In genomic region chr3:150546226-150547044, GRCh38 we compare ENCODE assay signal across 1 cellular context.
A peak's percentile ranks its signal among the peaks of the same experiment; 100 is the strongest.
TF ChIP-seq lines count a peak whose summit lies in the region.

Gene EIF2A, plus strand, starts transcription at chr3:150546787. Its CDS starts 16 bp downstream, at chr3:150546803.
Gene SERP1, minus strand, starts transcription at chr3:150546496. Its CDS starts 361 bp downstream, at chr3:150546135.

TF ChIP-seq in K562, 482 proteins besides CTCF, POLR2A, EP300 and RAD21 (continued from another document and continues in another):
- TF ChIP-seq, protein P1, sequence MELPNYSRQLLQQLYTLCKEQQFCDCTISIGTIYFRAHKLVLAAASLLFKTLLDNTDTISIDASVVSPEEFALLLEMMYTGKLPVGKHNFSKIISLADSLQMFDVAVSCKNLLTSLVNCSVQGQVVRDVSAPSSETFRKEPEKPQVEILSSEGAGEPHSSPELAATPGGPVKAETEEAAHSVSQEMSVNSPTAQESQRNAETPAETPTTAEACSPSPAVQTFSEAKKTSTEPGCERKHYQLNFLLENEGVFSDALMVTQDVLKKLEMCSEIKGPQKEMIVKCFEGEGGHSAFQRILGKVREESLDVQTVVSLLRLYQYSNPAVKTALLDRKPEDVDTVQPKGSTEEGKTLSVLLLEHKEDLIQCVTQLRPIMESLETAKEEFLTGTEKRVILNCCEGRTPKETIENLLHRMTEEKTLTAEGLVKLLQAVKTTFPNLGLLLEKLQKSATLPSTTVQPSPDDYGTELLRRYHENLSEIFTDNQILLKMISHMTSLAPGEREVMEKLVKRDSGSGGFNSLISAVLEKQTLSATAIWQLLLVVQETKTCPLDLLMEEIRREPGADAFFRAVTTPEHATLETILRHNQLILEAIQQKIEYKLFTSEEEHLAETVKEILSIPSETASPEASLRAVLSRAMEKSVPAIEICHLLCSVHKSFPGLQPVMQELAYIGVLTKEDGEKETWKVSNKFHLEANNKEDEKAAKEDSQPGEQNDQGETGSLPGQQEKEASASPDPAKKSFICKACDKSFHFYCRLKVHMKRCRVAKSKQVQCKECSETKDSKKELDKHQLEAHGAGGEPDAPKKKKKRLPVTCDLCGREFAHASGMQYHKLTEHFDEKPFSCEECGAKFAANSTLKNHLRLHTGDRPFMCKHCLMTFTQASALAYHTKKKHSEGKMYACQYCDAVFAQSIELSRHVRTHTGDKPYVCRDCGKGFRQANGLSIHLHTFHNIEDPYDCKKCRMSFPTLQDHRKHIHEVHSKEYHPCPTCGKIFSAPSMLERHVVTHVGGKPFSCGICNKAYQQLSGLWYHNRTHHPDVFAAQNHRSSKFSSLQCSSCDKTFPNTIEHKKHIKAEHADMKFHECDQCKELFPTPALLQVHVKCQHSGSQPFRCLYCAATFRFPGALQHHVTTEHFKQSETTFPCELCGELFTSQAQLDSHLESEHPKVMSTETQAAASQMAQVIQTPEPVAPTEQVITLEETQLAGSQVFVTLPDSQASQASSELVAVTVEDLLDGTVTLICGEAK (IDR thresholded peaks at IDR 0.05), result peak; percentile 99
- TF ChIP-seq, protein P1 (CRISPR knock-in tag; IDR thresholded peaks at IDR 0.05), result no peak
- TF ChIP-seq, protein P2, sequence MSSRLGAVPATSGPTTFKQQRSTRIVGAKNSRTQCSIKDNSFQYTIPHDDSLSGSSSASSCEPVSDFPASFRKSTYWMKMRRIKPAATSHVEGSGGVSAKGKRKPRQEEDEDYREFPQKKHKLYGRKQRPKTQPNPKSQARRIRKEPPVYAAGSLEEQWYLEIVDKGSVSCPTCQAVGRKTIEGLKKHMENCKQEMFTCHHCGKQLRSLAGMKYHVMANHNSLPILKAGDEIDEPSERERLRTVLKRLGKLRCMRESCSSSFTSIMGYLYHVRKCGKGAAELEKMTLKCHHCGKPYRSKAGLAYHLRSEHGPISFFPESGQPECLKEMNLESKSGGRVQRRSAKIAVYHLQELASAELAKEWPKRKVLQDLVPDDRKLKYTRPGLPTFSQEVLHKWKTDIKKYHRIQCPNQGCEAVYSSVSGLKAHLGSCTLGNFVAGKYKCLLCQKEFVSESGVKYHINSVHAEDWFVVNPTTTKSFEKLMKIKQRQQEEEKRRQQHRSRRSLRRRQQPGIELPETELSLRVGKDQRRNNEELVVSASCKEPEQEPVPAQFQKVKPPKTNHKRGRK (tag; IDR thresholded peaks at IDR 0.05), result no peak
- TF ChIP-seq MCM7 (IDR thresholded peaks at IDR 0.05) (no peak), POLR2G (IDR thresholded peaks at IDR 0.05; ENCODE audit: low read depth, low read length) (peak; percentile 99), LEF1 (IDR thresholded peaks at IDR 0.05) (no peak), NUFIP1 (IDR thresholded peaks at IDR 0.05; ENCODE audit: partially characterized antibody) (no peak), ARID2 (IDR thresholded peaks at IDR 0.05) (no peak), FOXA1 (IDR thresholded peaks at IDR 0.05; ENCODE audit: borderline replicate concordance) (no peak), MXD1 (CRISPR knock-in tag; IDR thresholded peaks at IDR 0.05; ENCODE audit: borderline replicate concordance, poor library complexity, severe bottlenecking) (peak; percentile 86), ZNF197 (CRISPR knock-in tag; IDR thresholded peaks at IDR 0.05; ENCODE audit: low read depth) (0 out of 2 replicates have a peak, but pooled peaks have one; percentile 21), KAT8 (IDR thresholded peaks at IDR 0.05; ENCODE audit: low read depth) (0 out of 2 replicates have a peak, but pooled peaks have one; percentile 46), ZNF407 (IDR thresholded peaks at IDR 0.05; ENCODE audit: low read depth) (0 out of 2 replicates have a peak, but pooled peaks have one; percentile 27), FUS (optimal IDR thresholded peaks at IDR 0.05; ENCODE audit: low read depth, low read length) (no peak), ZNF274 (IDR thresholded peaks at IDR 0.05; ENCODE audit: borderline replicate concordance, low read depth, low read length) (no peak), ZNF12 (CRISPR knock-in tag; IDR thresholded peaks at IDR 0.05) (no peak), POU5F1 (IDR thresholded peaks at IDR 0.05; ENCODE audit: borderline replicate concordance, low read depth, low read length, partially characterized antibody) (peak; percentile 41), NFRKB (IDR thresholded peaks at IDR 0.05; ENCODE audit: low read depth) (peak; percentile 80), SRSF7 (optimal IDR thresholded peaks at IDR 0.05; ENCODE audit: low read depth, low read length) (no peak), CXXC5 (CRISPR knock-in tag; IDR thresholded peaks at IDR 0.05) (peak; percentile 95), FOXJ3 (CRISPR knock-in tag; IDR thresholded peaks at IDR 0.05) (no peak), RB1 (IDR thresholded peaks at IDR 0.05; ENCODE audit: low read depth) (peak; percentile 68; the same call in 1 of the 2 replicates), TRIM25 (IDR thresholded peaks at IDR 0.05; ENCODE audit: borderline replicate concordance) (no peak)
- TF ChIP-seq, protein P3, sequence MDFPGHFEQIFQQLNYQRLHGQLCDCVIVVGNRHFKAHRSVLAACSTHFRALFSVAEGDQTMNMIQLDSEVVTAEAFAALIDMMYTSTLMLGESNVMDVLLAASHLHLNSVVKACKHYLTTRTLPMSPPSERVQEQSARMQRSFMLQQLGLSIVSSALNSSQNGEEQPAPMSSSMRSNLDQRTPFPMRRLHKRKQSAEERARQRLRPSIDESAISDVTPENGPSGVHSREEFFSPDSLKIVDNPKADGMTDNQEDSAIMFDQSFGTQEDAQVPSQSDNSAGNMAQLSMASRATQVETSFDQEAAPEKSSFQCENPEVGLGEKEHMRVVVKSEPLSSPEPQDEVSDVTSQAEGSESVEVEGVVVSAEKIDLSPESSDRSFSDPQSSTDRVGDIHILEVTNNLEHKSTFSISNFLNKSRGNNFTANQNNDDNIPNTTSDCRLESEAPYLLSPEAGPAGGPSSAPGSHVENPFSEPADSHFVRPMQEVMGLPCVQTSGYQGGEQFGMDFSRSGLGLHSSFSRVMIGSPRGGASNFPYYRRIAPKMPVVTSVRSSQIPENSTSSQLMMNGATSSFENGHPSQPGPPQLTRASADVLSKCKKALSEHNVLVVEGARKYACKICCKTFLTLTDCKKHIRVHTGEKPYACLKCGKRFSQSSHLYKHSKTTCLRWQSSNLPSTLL (IDR thresholded peaks at IDR 0.05), result no peak
- TF ChIP-seq, protein P4, sequence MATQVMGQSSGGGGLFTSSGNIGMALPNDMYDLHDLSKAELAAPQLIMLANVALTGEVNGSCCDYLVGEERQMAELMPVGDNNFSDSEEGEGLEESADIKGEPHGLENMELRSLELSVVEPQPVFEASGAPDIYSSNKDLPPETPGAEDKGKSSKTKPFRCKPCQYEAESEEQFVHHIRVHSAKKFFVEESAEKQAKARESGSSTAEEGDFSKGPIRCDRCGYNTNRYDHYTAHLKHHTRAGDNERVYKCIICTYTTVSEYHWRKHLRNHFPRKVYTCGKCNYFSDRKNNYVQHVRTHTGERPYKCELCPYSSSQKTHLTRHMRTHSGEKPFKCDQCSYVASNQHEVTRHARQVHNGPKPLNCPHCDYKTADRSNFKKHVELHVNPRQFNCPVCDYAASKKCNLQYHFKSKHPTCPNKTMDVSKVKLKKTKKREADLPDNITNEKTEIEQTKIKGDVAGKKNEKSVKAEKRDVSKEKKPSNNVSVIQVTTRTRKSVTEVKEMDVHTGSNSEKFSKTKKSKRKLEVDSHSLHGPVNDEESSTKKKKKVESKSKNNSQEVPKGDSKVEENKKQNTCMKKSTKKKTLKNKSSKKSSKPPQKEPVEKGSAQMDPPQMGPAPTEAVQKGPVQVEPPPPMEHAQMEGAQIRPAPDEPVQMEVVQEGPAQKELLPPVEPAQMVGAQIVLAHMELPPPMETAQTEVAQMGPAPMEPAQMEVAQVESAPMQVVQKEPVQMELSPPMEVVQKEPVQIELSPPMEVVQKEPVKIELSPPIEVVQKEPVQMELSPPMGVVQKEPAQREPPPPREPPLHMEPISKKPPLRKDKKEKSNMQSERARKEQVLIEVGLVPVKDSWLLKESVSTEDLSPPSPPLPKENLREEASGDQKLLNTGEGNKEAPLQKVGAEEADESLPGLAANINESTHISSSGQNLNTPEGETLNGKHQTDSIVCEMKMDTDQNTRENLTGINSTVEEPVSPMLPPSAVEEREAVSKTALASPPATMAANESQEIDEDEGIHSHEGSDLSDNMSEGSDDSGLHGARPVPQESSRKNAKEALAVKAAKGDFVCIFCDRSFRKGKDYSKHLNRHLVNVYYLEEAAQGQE (CRISPR knock-in tag; IDR thresholded peaks at IDR 0.05; ENCODE audit: low read depth), result peak; percentile 46
